In genomic region chr15:77974098-77974414, GRCh38 we compare ENCODE assay signal across 9 cellular contexts.
A peak's percentile ranks its signal among the peaks of the same experiment; 100 is the strongest.
DNase-seq lines count a peak whose midpoint lies in the region; ATAC-seq, FAIRE-seq and TF ChIP-seq lines count a peak whose summit lies in the region.
"Had no signal": no experiment of that assay in that cellular context is flagged by ENCODE, and none has a peak within 500 bp of the region (broad histone marks: within the 10 kb centered on the region; RNA-seq: fewer than 3 reads in every experiment).

No MANE protein-coding gene starts in this region.

- H3K36me3 Mint-ChIP-seq in osteocyte (ENCODE audit: unreplicated experiment), result peaks cover 1% of the 10 kb centered on the region
- H3K36me3 Mint-ChIP-seq: activated naive CD4-positive, alpha-beta T cell treated with anti-CD3 and anti-CD28 coated beads, Interleukin-2, amount 50 U/mL, for 72 hours had no signal

- H3K4me1 Mint-ChIP-seq in osteocyte (ENCODE audit: unreplicated experiment), result peaks cover 20% of the 10 kb centered on the region

- intact Hi-C loops in posterior vena cava (cut with DNase I), result no loop called here

- no peak for ATAC-seq in GM19452 (IDR thresholded peaks at IDR 0.05; ENCODE audit: unreplicated experiment)
- ATAC-seq in GM19351 (IDR thresholded peaks at IDR 0.05; ENCODE audit: unreplicated experiment), result no peak
- ATAC-seq: activated naive CD4-positive, alpha-beta T cell treated with anti-CD3 and anti-CD28 coated beads, Interleukin-2, amount 50 U/mL, for 72 hours had no signal

- DNase-seq in EH (ENCODE audit: low read depth) (peak; percentile 63), RCC 7860 (ENCODE audit: low spot score) (peak; percentile 14), glomerular visceral epithelial cell (ENCODE audit: extremely low spot score) (peak; percentile 58), posterior vena cava (ENCODE audit: low spot score) (peak; percentile 87), NCI-H1105 treated with DMSO at 0.1 percent for 48 hours (lab: John Stamatoyannopoulos, UW) (no peak), osteocyte (ENCODE audit: extremely low spot score, unreplicated experiment) (no peak)

- TF ChIP-seq CTCF in osteocyte (IDR thresholded peaks at IDR 0.05), result no peak

- H3K27ac Mint-ChIP-seq in osteocyte (ENCODE audit: unreplicated experiment), result no peak overlapping the region
- H3K27ac Mint-ChIP-seq: activated naive CD4-positive, alpha-beta T cell treated with anti-CD3 and anti-CD28 coated beads, Interleukin-2, amount 50 U/mL, for 72 hours had no signal

- FAIRE-seq in RCC 7860 (lab: Jason Lieb, UNC), result no peak

- H3K9me3 Mint-ChIP-seq in osteocyte (ENCODE audit: unreplicated experiment), result no peaks in the 10 kb centered on the region
- H3K9me3 Mint-ChIP-seq: activated naive CD4-positive, alpha-beta T cell treated with anti-CD3 and anti-CD28 coated beads, Interleukin-2, amount 50 U/mL, for 72 hours had no signal

- no peaks in the 10 kb centered on the region for H3K27me3 Mint-ChIP-seq in osteocyte (ENCODE audit: unreplicated experiment)

- H3K4me3 Mint-ChIP-seq in osteocyte (ENCODE audit: unreplicated experiment), result no peak overlapping the region

Comparison
In these comparisons a context has a peak if more than half of its experiments do, and no peak if none do; other contexts are left out.
1. DNase-seq: peak in EH (single experiment), RCC 7860 (single experiment), glomerular visceral epithelial cell (single experiment) and posterior vena cava (single experiment); none in NCI-H1105 treated with DMSO at 0.1 percent for 48 hours (single experiment) and osteocyte (single experiment).